Comparison of ENCODE assay signal across 8 cellular contexts in genomic region chr12:56645201-56645716, GRCh38. TPM values are rescaled to one million over a fixed set of nuclear protein-coding genes. Genes with fewer than 3 reads are reported as not detected.
DNase-seq lines count a peak whose midpoint lies in the region; ATAC-seq, FAIRE-seq and TF ChIP-seq lines count a peak whose summit lies in the region.

No MANE protein-coding gene starts in this region.

- no peak overlapping the region for H2AFZ ChIP-seq in MM.1S (ENCODE audit: low read length)

- intact Hi-C loops in CD8-positive, alpha-beta T cell (cut with DNase I, micrococcal nuclease): loop anchor here in 1 of 2 experiments (1.0 kb wide), 1 partner anchor 8 kb away; no protein-coding TSS in a partner anchor
- intact Hi-C loops in thyroid gland (cut with DNase I): loop anchor here (5.0 to 10.0 kb wide), 2 partner anchors 42 to 80 kb away; partner anchors contain the start of genes NACA and PTGES3

- no peaks in the 10 kb centered on the region for H3K27me3 ChIP-seq in CD8-positive, alpha-beta T cell (ENCODE audit: insufficient read depth, low read length)
- no peaks in the 10 kb centered on the region for H3K27me3 ChIP-seq in MM.1S (replicated peaks; ENCODE audit: insufficient read depth, low read length)
- no peaks in the 10 kb centered on the region for H3K27me3 ChIP-seq in lung (ENCODE audit: control insufficient read depth, insufficient read depth)
- H3K27me3 ChIP-seq in thyroid gland: no peaks in the 10 kb centered on the region

- peak overlapping the region; percentile 74 for H3K4me2 ChIP-seq in MM.1S (ENCODE audit: low read depth, low read length)

- H3K4me1 ChIP-seq in CD8-positive, alpha-beta T cell (ENCODE audit: insufficient read depth, low read length): peaks cover 21% of the 10 kb centered on the region
- H3K4me1 ChIP-seq in MM.1S (ENCODE audit: low read length) (peaks cover 23% of the 10 kb centered on the region), lung (ENCODE audit: control insufficient read depth in 2 of 2, insufficient read depth in 2 of 2, low read length in 2 of 2) (peaks cover 0 to 7% of the 10 kb centered on the region in 2 donors), thyroid gland (peaks cover 15 to 18% of the 10 kb centered on the region in 2 donors)

- no peaks in the 10 kb centered on the region for H3K9me3 Mint-ChIP-seq in CD8-positive, alpha-beta T cell
- H3K9me3 Mint-ChIP-seq in chondrocyte (ENCODE audit: low read depth): no peaks in the 10 kb centered on the region

- peak overlapping the region; percentile 99 for H3K27ac Mint-ChIP-seq in CD8-positive, alpha-beta T cell
- peak overlapping the region; percentile 96 for H3K27ac Mint-ChIP-seq in chondrocyte (ENCODE audit: unreplicated experiment)

- no peak for ATAC-seq in CD8-positive, alpha-beta T cell
- ATAC-seq in lung (ENCODE audit: insufficient read depth, low FRiP score) (no peak), GM18520 (IDR thresholded peaks at IDR 0.05; ENCODE audit: unreplicated experiment) (no peak)

- H3K79me2 ChIP-seq in MM.1S (ENCODE audit: low read length): peaks cover 56% of the 10 kb centered on the region

- peaks cover 40% of the 10 kb centered on the region for H3F3A ChIP-seq in MM.1S (ENCODE audit: insufficient read depth, low read length)

- H3K9me2 ChIP-seq in MM.1S (replicated peaks; ENCODE audit: insufficient read depth, low read length): no peaks in the 10 kb centered on the region

- WGBS in lung, 2 donors: 0% methylated on average over 29 of the region's 29 CpGs
- 1% methylated on average over 21 to 24 of the region's 29 CpGs for WGBS in thyroid gland, 2 donors

- no peak for DNase-seq in CD8-positive, alpha-beta T cell
- peak; percentile 25 for DNase-seq in MM.1S
- no peak for DNase-seq in chondrocyte (ENCODE audit: low spot score)
- no peak for DNase-seq in lung (ENCODE audit: low spot score)
- DNase-seq in thyroid gland: peak in 1 of 2 donors; percentile 15
- no peak for DNase-seq in effector CD4-positive, alpha-beta T cell
- no peak for DNase-seq in RCC 7860 (ENCODE audit: low spot score)

- peak overlapping the region; percentile 96 for H3K4me3 ChIP-seq in CD8-positive, alpha-beta T cell (ENCODE audit: low read depth, low read length)
- peak overlapping the region; percentile 93 for H3K4me3 ChIP-seq in MM.1S (ENCODE audit: low read length)
- peak overlapping the region; percentile 93 for H3K4me3 ChIP-seq in lung
- peak overlapping the region; percentile 60 to 87 (median 77) for H3K4me3 ChIP-seq in thyroid gland (replicated peaks in 1 of 3)

- POLR2A ChIA-PET in CD8-positive, alpha-beta T cell (lab: Charles Lee): interaction anchor here (0.8 to 3.2 kb wide), 11 partner anchors 11 to 719 kb away, joined by 3 to 58 read pairs (median 7); partner anchors contain the start of genes BAZ2A, NACA and PTGES3

- H3K9ac ChIP-seq in MM.1S (ENCODE audit: low read length): peak overlapping the region; percentile 98

- peaks cover 28% of the 10 kb centered on the region for H4K20me1 ChIP-seq in MM.1S (ENCODE audit: insufficient read depth, low read length)

- no peaks in the 10 kb centered on the region for H3K9me3 ChIP-seq in CD8-positive, alpha-beta T cell (ENCODE audit: low read length)
- no peaks in the 10 kb centered on the region for H3K9me3 ChIP-seq in MM.1S (replicated peaks; ENCODE audit: insufficient read depth, low read length)
- no peaks in the 10 kb centered on the region for H3K9me3 ChIP-seq in lung (ENCODE audit: control insufficient read depth in 2 of 2, insufficient read depth in 1 of 2, low read length in 1 of 2)
- no peaks in the 10 kb centered on the region for H3K9me3 ChIP-seq in thyroid gland

- CTCF ChIA-PET in CD8-positive, alpha-beta T cell (lab: Charles Lee): interaction anchor here (1.3 to 4.1 kb wide), 2 partner anchors 9 to 17 kb away, joined by 5 to 21 read pairs; no protein-coding TSS in a partner anchor

- peaks cover 47% of the 10 kb centered on the region for H3K36me3 Mint-ChIP-seq in CD8-positive, alpha-beta T cell
- peaks cover 22% of the 10 kb centered on the region for H3K36me3 Mint-ChIP-seq in chondrocyte (ENCODE audit: low read depth)

- no peak for FAIRE-seq in RCC 7860 (lab: Jason Lieb, UNC)

- no peak for TF ChIP-seq POLR2A in thyroid gland (IDR thresholded peaks at IDR 0.05)

- no peak for TF ChIP-seq CTCF in CD8-positive, alpha-beta T cell (IDR thresholded peaks at IDR 0.05)
- TF ChIP-seq CTCF in MM.1S (IDR thresholded peaks at IDR 0.05; ENCODE audit: low read length): no peak
- peak; percentile 15 for TF ChIP-seq CTCF in chondrocyte (IDR thresholded peaks at IDR 0.05)
- TF ChIP-seq CTCF in lung (IDR thresholded peaks at IDR 0.05; ENCODE audit: control extremely low read depth, extremely low read depth): no peak
- TF ChIP-seq CTCF in thyroid gland (IDR thresholded peaks at IDR 0.05): peak in 1 of 6 experiments; percentile 28

- H3K4me3 Mint-ChIP-seq in CD8-positive, alpha-beta T cell: peak overlapping the region; percentile 96
- H3K4me3 Mint-ChIP-seq in chondrocyte (ENCODE audit: unreplicated experiment): peak overlapping the region; percentile 99

- H3K36me3 ChIP-seq in CD8-positive, alpha-beta T cell (ENCODE audit: insufficient read depth, low read length): peaks cover 22% of the 10 kb centered on the region
- H3K36me3 ChIP-seq in MM.1S (replicated peaks; ENCODE audit: insufficient read depth, low read length): peaks cover 15% of the 10 kb centered on the region
- peaks cover 20 to 25% of the 10 kb centered on the region in 2 donors for H3K36me3 ChIP-seq in lung (ENCODE audit: control insufficient read depth in 2 of 2, insufficient read depth in 2 of 2, low read length in 2 of 2)
- H3K36me3 ChIP-seq in thyroid gland: peaks cover 33 to 41% of the 10 kb centered on the region in 2 donors

- H3K4me1 Mint-ChIP-seq in CD8-positive, alpha-beta T cell (ENCODE audit: low read depth): peaks cover 33% of the 10 kb centered on the region
- peaks cover 25% of the 10 kb centered on the region for H3K4me1 Mint-ChIP-seq in chondrocyte (ENCODE audit: low read depth)

- peak overlapping the region; percentile 90 for H3K27ac ChIP-seq in CD8-positive, alpha-beta T cell (ENCODE audit: low read depth, low read length)
- H3K27ac ChIP-seq in MM.1S (ENCODE audit: low read length): peak overlapping the region; percentile 78
- peak overlapping the region; percentile 95 to 98 for H3K27ac ChIP-seq in lung (ENCODE audit: low read depth in 1 of 2, low read length in 1 of 2)
- H3K27ac ChIP-seq in thyroid gland: peak overlapping the region; percentile 74 to 97 (median 92)

- no peaks in the 10 kb centered on the region for H3K27me3 Mint-ChIP-seq in CD8-positive, alpha-beta T cell (ENCODE audit: low read depth)
- H3K27me3 Mint-ChIP-seq in chondrocyte (ENCODE audit: low read depth): no peaks in the 10 kb centered on the region

RNA-seq across cellular contexts. Expression of gene ATP5F1B, which starts 0.5 kb away (rescaled TPM):
- total RNA-seq in CD8-positive, alpha-beta T cell: 100 to 1,000 TPM; 417 to 429 TPM
- total RNA-seq in chondrocyte (380 to 467 TPM (median 398 TPM) in 3 replicates), lung (100 to 1,000 TPM; 249 to 529 TPM), thyroid gland (100 to 1,000 TPM; 310 to 557 (median 431) TPM)
- polyA plus RNA-seq in lung: 100 to 1,000 TPM; 216 to 537 TPM

RNA-seq across cellular contexts. Expression of gene BAZ2A, which starts 15.1 kb away (rescaled TPM):
- 100 to 1,000 TPM; 197 to 198 TPM for total RNA-seq in CD8-positive, alpha-beta T cell
- total RNA-seq in chondrocyte: 65.2 to 72.8 TPM (median 71.2 TPM) in 3 replicates
- total RNA-seq in lung: 10 to 100 TPM; 81.4 to 92.0 TPM
- polyA plus RNA-seq in lung: 10 to 100 TPM; 31.3 to 39.6 TPM
- total RNA-seq in thyroid gland: 100 to 1,000 TPM in 1 of 4 donors, 10 to 100 TPM in 3; 61.7 to 122 (median 77.6) TPM

RNA-seq across cellular contexts. Expression of gene PTGES3, which starts 42.8 kb away (rescaled TPM):
- total RNA-seq in CD8-positive, alpha-beta T cell: 100 to 1,000 TPM; 148 to 154 TPM
- 123 to 156 TPM (median 127 TPM) in 3 replicates for total RNA-seq in chondrocyte
- 100 to 1,000 TPM; 155 to 180 TPM for total RNA-seq in lung
- 100 to 1,000 TPM in 1 of 2 donors, 10 to 100 TPM in 1; 88.6 to 149 TPM for polyA plus RNA-seq in lung
- 100 to 1,000 TPM; 101 to 132 (median 124) TPM for total RNA-seq in thyroid gland
